In the genomic region with DNA sequence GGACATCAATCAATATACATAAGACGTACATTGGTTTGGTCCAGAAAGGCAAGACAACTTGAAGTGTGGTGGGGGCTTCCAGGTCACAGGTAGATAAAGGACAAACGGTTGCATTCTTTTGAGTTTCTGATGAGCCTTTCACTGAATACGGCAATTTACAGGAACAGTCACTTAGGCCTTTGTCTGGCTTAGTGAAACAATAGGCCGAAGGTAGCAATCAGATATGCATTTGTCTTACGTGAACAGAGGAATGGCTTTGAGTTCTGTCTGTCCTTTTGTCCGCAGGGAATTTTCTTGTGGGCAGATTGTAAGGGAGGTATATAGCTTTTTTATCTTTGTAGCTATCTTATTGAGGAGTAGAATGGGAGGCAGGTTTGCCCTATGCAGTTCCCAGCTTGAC, we compare ENCODE assay signal across 1 cellular context.
TF ChIP-seq lines count a peak whose summit lies in the region.

No MANE protein-coding gene starts in this region.

TF ChIP-seq in H1, 55 proteins besides CTCF, POLR2A, EP300 and RAD21 (continued from another document):
- TF ChIP-seq CBX8 (IDR thresholded peaks at IDR 0.05; ENCODE audit: borderline replicate concordance, low read depth, low read length) = no peak
- TF ChIP-seq, protein P1, sequence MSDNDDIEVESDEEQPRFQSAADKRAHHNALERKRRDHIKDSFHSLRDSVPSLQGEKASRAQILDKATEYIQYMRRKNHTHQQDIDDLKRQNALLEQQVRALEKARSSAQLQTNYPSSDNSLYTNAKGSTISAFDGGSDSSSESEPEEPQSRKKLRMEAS (IDR thresholded peaks at IDR 0.05) = no peak
- TF ChIP-seq TCF12 (IDR thresholded peaks at IDR 0.05; ENCODE audit: low read depth, low read length) = no peak
TF ChIP-seq in H1: peak in this region for 0.
